ENCODE assay signal across 23 cellular contexts in the genomic region with DNA sequence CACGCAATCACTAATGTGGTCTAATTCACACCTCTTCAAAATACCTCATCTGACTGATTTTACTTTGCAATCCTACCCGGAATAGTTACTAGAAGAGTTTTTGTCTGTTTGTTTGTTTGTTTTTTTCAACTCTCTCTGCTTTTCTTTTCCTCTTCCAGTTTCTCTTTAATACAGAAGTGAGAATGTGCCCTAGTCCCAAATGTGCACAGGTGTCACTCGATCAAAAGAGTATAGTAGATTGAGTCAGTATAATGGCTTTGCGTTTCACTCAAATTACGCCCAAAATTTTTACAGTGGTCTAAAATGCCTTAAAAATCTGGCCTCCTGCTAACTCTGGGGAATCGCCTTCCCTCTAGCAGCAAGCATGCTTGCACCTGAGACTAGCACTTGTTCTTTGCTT.
"Had no signal": no experiment of that assay in that cellular context is flagged by ENCODE, and none has a peak within 500 bp of the region (broad histone marks: within the 10 kb centered on the region; RNA-seq: fewer than 3 reads in every experiment).

No MANE protein-coding gene starts in this region.

- H3K4me1 ChIP-seq: adrenal gland, body of pancreas, breast epithelium, SJCRH30 had no signal

- H3K36me3 ChIP-seq: adrenal gland, breast epithelium, SJCRH30 had no signal

- H3K27ac ChIP-seq: adrenal gland, body of pancreas, breast epithelium, coronary artery, SJCRH30, SK-N-MC had no signal

- H3K9me3 ChIP-seq: adrenal gland, body of pancreas, breast epithelium, SJCRH30 had no signal

- H3K27me3 ChIP-seq: adrenal gland, body of pancreas, breast epithelium, SJCRH30 had no signal

- H3K4me3 ChIP-seq: adrenal gland, body of pancreas, breast epithelium, coronary artery, SJCRH30, SK-N-MC had no signal

- DNase-seq: activated CD4-positive, alpha-beta T cell treated with anti-CD3 and anti-CD28 coated beads, Interleukin-2, amount 10 ng/mL, durations not matched to agents 24 days and 14 days; activated CD4-positive, alpha-beta T cell treated with anti-CD3 and anti-CD28 coated beads, Interleukin-2, amount 50 U/mL, for 4 hours; activated CD8-positive, alpha-beta T cell treated with anti-CD3 and anti-CD28 coated beads for 36 hours; activated gamma-delta T cell; activated naive CD4-positive, alpha-beta T cell treated with anti-CD3 and anti-CD28 coated beads for 36 hours; activated T-cell treated with anti-CD3 and anti-CD28 coated beads, Interleukin-2, amount 50 U/mL, for 24 hours; adrenal gland; body of pancreas; NCI-H1105; NCI-H1417 treated with DMSO at 0.1 percent for 48 hours; NCI-H187 treated with DMSO at 0.1 percent for 48 hours; NCI-H2081; NCI-H226; NCI-H446 treated with DMSO at 0.1 percent for 48 hours; NCI-H524; NCI-H748 treated with DMSO at 0.1 percent for 48 hours; SHP77; SJCRH30 had no signal

- ATAC-seq: activated CD8-positive, alpha-beta T cell treated with anti-CD3 and anti-CD28 coated beads for 36 hours; activated naive CD4-positive, alpha-beta T cell treated with anti-CD3 and anti-CD28 coated beads, Interleukin-2, amount 50 U/mL, for 72 hours; body of pancreas; Panc1 had no signal
